In genomic region chr5:160466121-160466520, GRCh38 we compare ENCODE assay signal across 24 cellular contexts. TPM values are rescaled to one million over a fixed set of nuclear protein-coding genes. Genes with fewer than 3 reads are reported as not detected.
A peak's percentile ranks its signal among the peaks of the same experiment; 100 is the strongest.
DNase-seq lines count a peak whose midpoint lies in the region; ATAC-seq and TF ChIP-seq lines count a peak whose summit lies in the region.
"Had no signal": no experiment of that assay in that cellular context is flagged by ENCODE, and none has a peak within 500 bp of the region (broad histone marks: within the 10 kb centered on the region; RNA-seq: fewer than 3 reads in every experiment).

No MANE protein-coding gene starts in this region.

- H4K20me1 ChIP-seq in MM.1S (ENCODE audit: insufficient read depth, low read length) = no peaks in the 10 kb centered on the region

- peak overlapping the region; percentile 53; the same call in 1 of the 2 replicates for H3K9ac ChIP-seq in MM.1S (ENCODE audit: low read length)

- no peak for ATAC-seq in natural killer cell treated with Interleukin-12 subunit alpha and Interleukin-12 subunit beta and Interleukin-15 and Interleukin-18, amount 100 ng/mL, for 72 hours
- ATAC-seq in HG02571 (IDR thresholded peaks at IDR 0.05; ENCODE audit: unreplicated experiment) (no peak), left colon (no peak), HG03520 (IDR thresholded peaks at IDR 0.05; ENCODE audit: unreplicated experiment) (no peak)
- ATAC-seq: activated naive CD4-positive, alpha-beta T cell treated with anti-CD3 and anti-CD28 coated beads, Interleukin-2, amount 50 U/mL, for 72 hours had no signal

- H3K79me2 ChIP-seq in MM.1S (ENCODE audit: low read length) = peaks cover 34% of the 10 kb centered on the region

- H2AFZ ChIP-seq in MM.1S (ENCODE audit: low read length) = peak overlapping the region; percentile 3; the same call in 1 of the 2 replicates

- no peak for TF ChIP-seq CTCF in MM.1S (IDR thresholded peaks at IDR 0.05; ENCODE audit: low read length)

- H3F3A ChIP-seq in MM.1S (ENCODE audit: insufficient read depth, low read length) = peaks cover 22% of the 10 kb centered on the region

- intact Hi-C loops in left colon (cut with DNase I, micrococcal nuclease) = no loop called here

- H3K27me3 ChIP-seq in MM.1S (replicated peaks; ENCODE audit: insufficient read depth, low read length) = no peaks in the 10 kb centered on the region
- H3K27me3 ChIP-seq: thyroid gland had no signal

- peaks cover 27% of the 10 kb centered on the region for H3K4me1 ChIP-seq in MM.1S (ENCODE audit: low read length)

- peaks cover 68% of the 10 kb centered on the region for H3K4me1 Mint-ChIP-seq in activated naive CD8-positive, alpha-beta T cell (ENCODE audit: low read depth)
- peaks cover 53 to 66% of the 10 kb centered on the region in 2 donors for H3K4me1 Mint-ChIP-seq in natural killer cell treated with Interleukin-12 subunit alpha and Interleukin-12 subunit beta and Interleukin-15 and Interleukin-18, amount 100 ng/mL, for 72 hours (ENCODE audit: low read depth in 2 of 2)

- H3K4me2 ChIP-seq in MM.1S (ENCODE audit: low read depth, low read length) = peak overlapping the region; percentile 85

- peaks cover 6% of the 10 kb centered on the region for H3K36me3 Mint-ChIP-seq in activated naive CD8-positive, alpha-beta T cell
- H3K36me3 Mint-ChIP-seq in natural killer cell treated with Interleukin-12 subunit alpha and Interleukin-12 subunit beta and Interleukin-15 and Interleukin-18, amount 100 ng/mL, for 72 hours = peaks cover 20% of the 10 kb centered on the region

- H3K4me3 ChIP-seq in MM.1S (ENCODE audit: low read length) = no peak overlapping the region
- H3K4me3 ChIP-seq: skin epidermis, thyroid gland had no signal

- no peaks in the 10 kb centered on the region for H3K36me3 ChIP-seq in MM.1S (replicated peaks; ENCODE audit: insufficient read depth, low read length)
- H3K36me3 ChIP-seq: neutrophil, thyroid gland had no signal

- peak overlapping the region; percentile 100 for H3K27ac Mint-ChIP-seq in activated naive CD8-positive, alpha-beta T cell
- H3K27ac Mint-ChIP-seq in natural killer cell treated with Interleukin-12 subunit alpha and Interleukin-12 subunit beta and Interleukin-15 and Interleukin-18, amount 100 ng/mL, for 72 hours = peak overlapping the region; percentile 91 to 94

- H3K27ac ChIP-seq in MM.1S (ENCODE audit: low read length) = peak overlapping the region; percentile 94; the same call in 1 of the 2 replicates
- H3K27ac ChIP-seq: 22Rv1, neutrophil, thyroid gland had no signal

- H3K27me3 Mint-ChIP-seq in activated naive CD8-positive, alpha-beta T cell = no peaks in the 10 kb centered on the region
- H3K27me3 Mint-ChIP-seq in natural killer cell treated with Interleukin-12 subunit alpha and Interleukin-12 subunit beta and Interleukin-15 and Interleukin-18, amount 100 ng/mL, for 72 hours = no peaks in the 10 kb centered on the region

- no peaks in the 10 kb centered on the region for H3K9me3 ChIP-seq in MM.1S (replicated peaks; ENCODE audit: insufficient read depth, low read length)
- H3K9me3 ChIP-seq: neutrophil, thyroid gland had no signal

- DNase-seq in DMS 273 (lab: John Stamatoyannopoulos, UW; ENCODE audit: unreplicated experiment) (peak; percentile 29), DMS 273 treated with DMSO at 0.1 percent for 48 hours (lab: John Stamatoyannopoulos, UW) (no peak), MM.1S (no peak), left colon (no peak)
- DNase-seq in natural killer cell treated with Interleukin-12 subunit alpha and Interleukin-12 subunit beta and Interleukin-15 and Interleukin-18, amount 100 ng/mL, for 72 hours (ENCODE audit: low spot score) = no peak
- DNase-seq: activated CD4-positive, CD25-positive, alpha-beta regulatory T cell treated with anti-CD3 and anti-CD28 coated beads, Interleukin-2, amount 50 U/mL, for 72 hours; DMS79; kidney; mammary epithelial cell; NCI-H1105; NCI-H2029 treated with DMSO at 0.1 percent for 48 hours; NCI-H510A; NK-92 treated with Interleukin-12 subunit alpha and Interleukin-12 subunit beta, amount 100 ng/mL, for 24 hours; RPMI8226; stimulated activated CD4-positive, alpha-beta T cell treated with anti-CD3 and anti-CD28 coated beads, Interleukin-2, amount 100 ng/mL, for 24 hours; stimulated activated naive CD4-positive, alpha-beta T cell; thyroid gland had no signal

- no peaks in the 10 kb centered on the region for H3K9me3 Mint-ChIP-seq in activated naive CD8-positive, alpha-beta T cell (ENCODE audit: low read depth)
- no peaks in the 10 kb centered on the region for H3K9me3 Mint-ChIP-seq in natural killer cell treated with Interleukin-12 subunit alpha and Interleukin-12 subunit beta and Interleukin-15 and Interleukin-18, amount 100 ng/mL, for 72 hours
- H3K9me3 Mint-ChIP-seq: activated naive CD4-positive, alpha-beta T cell treated with anti-CD3 and anti-CD28 coated beads, Interleukin-2, amount 50 U/mL, for 72 hours had no signal

- H3K4me3 Mint-ChIP-seq in activated naive CD8-positive, alpha-beta T cell = no peak overlapping the region
- peak overlapping the region; percentile 92 for H3K4me3 Mint-ChIP-seq in natural killer cell treated with Interleukin-12 subunit alpha and Interleukin-12 subunit beta and Interleukin-15 and Interleukin-18, amount 100 ng/mL, for 72 hours

- no peaks in the 10 kb centered on the region for H3K9me2 ChIP-seq in MM.1S (replicated peaks; ENCODE audit: insufficient read depth, low read length)

RNA-seq across cellular contexts. Expression of gene PTTG1, which starts 44.5 kb away (rescaled TPM):
- 100 to 1,000 TPM; 139 to 241 TPM for total RNA-seq in natural killer cell treated with Interleukin-12 subunit alpha and Interleukin-12 subunit beta and Interleukin-15 and Interleukin-18, amount 100 ng/mL, for 72 hours
- 10 to 100 TPM in 1 of 2 donors, 1 to 10 TPM in 1; 6.8 to 30.8 TPM for total RNA-seq in left colon

RNA-seq across cellular contexts. Expression of gene SLU7, which starts 47.2 kb away (rescaled TPM):
- total RNA-seq in natural killer cell treated with Interleukin-12 subunit alpha and Interleukin-12 subunit beta and Interleukin-15 and Interleukin-18, amount 100 ng/mL, for 72 hours = 10 to 100 TPM; 50.7 to 62.0 TPM
- total RNA-seq in left colon = 10 to 100 TPM; 35.5 to 50.7 TPM

Comparison
In these comparisons a context has a peak if more than half of its experiments do, and no peak if none do; other contexts are left out.
1. RNA of gene PTTG1, which starts 44.5 kb away (total RNA-seq): 139 to 241 TPM in natural killer cell treated with Interleukin-12 subunit alpha and Interleukin-12 subunit beta and Interleukin-15 and Interleukin-18, amount 100 ng/mL, for 72 hours; 6.8 to 30.8 TPM in left colon; every median in the first group is over 4 times any median in the second.